In genomic region chr16:56606688-56607618, GRCh38 we compare ENCODE assay signal across 1 cellular context.
TF ChIP-seq lines count a peak whose summit lies in the region.

No MANE protein-coding gene starts in this region.

TF ChIP-seq in HepG2, 621 proteins besides CTCF, POLR2A, EP300 and RAD21 (continued from another document and continues in another):
- TF ChIP-seq KIAA2018 (CRISPR knock-in tag; IDR thresholded peaks at IDR 0.05; ENCODE audit: borderline replicate concordance) (no peak), ZNF749 (CRISPR knock-in tag; IDR thresholded peaks at IDR 0.05; ENCODE audit: borderline replicate concordance) (no peak), HNRNPK (IDR thresholded peaks at IDR 0.05; ENCODE audit: low read depth, low read length, poor library complexity, severe bottlenecking) (no peak), SRF (IDR thresholded peaks at IDR 0.05; ENCODE audit: low read depth, low read length) (no peak), ZFAT (CRISPR knock-in tag; conservative IDR thresholded peaks at IDR 0.05) (no peak), NFKBIZ (CRISPR knock-in tag; IDR thresholded peaks at IDR 0.05) (peak; percentile 94), HCFC1 (IDR thresholded peaks at IDR 0.05; ENCODE audit: low read depth, low read length) (peak; percentile 33), AGO1 (IDR thresholded peaks at IDR 0.05; ENCODE audit: low read depth, low read length, poor library complexity, severe bottlenecking) (no peak), CERS6 (CRISPR knock-in tag; IDR thresholded peaks at IDR 0.05) (no peak), STAG1 (CRISPR knock-in tag; IDR thresholded peaks at IDR 0.05) (peak; percentile 13; the same call in 1 of the 2 replicates), MTF1 (CRISPR knock-in tag; IDR thresholded peaks at IDR 0.05) (peak; percentile 97), MIXL1 (CRISPR knock-in tag; IDR thresholded peaks at IDR 0.05) (peak; percentile 59), ZNF782 (CRISPR knock-in tag; IDR thresholded peaks at IDR 0.05; ENCODE audit: borderline replicate concordance) (no peak; the same call in 1 of the 2 replicates), ETS1 (CRISPR knock-in tag; IDR thresholded peaks at IDR 0.05) (no peak; the same call in 1 of the 2 replicates), SNAI1 (CRISPR knock-in tag; IDR thresholded peaks at IDR 0.05; ENCODE audit: borderline replicate concordance) (no peak; the same call in 1 of the 2 replicates), NR3C1 (CRISPR knock-in tag; IDR thresholded peaks at IDR 0.05) (no peak), BRF2 (CRISPR knock-in tag; IDR thresholded peaks at IDR 0.05) (no peak), SAP130 (CRISPR knock-in tag; IDR thresholded peaks at IDR 0.05; ENCODE audit: low read depth) (peak; percentile 89), RBM22 (optimal IDR thresholded peaks at IDR 0.05; ENCODE audit: low read length) (no peak), SPEN (CRISPR knock-in tag; IDR thresholded peaks at IDR 0.05; ENCODE audit: low read depth) (no peak; the same call in none of the 2 replicates), TGIF2 (CRISPR knock-in tag; IDR thresholded peaks at IDR 0.05) (peak; percentile 58; the same call in 1 of the 2 replicates), PAX8 (CRISPR knock-in tag; IDR thresholded peaks at IDR 0.05; ENCODE audit: borderline replicate concordance) (no peak; the same call in 1 of the 2 replicates), ZNF446 (CRISPR knock-in tag; IDR thresholded peaks at IDR 0.05) (peak; percentile 73; the same call in 1 of the 2 replicates), ZNF577 (CRISPR knock-in tag; IDR thresholded peaks at IDR 0.05; ENCODE audit: borderline replicate concordance, low read depth) (no peak), ATF3 (CRISPR knock-in tag; IDR thresholded peaks at IDR 0.05) (peak; percentile 51; the same call in 1 of the 2 replicates), KLF16 (CRISPR knock-in tag; IDR thresholded peaks at IDR 0.05) (peak in 1 of 2 experiments; percentile 83; a peak in 3 of 4 replicates), SNRNP70 (IDR thresholded peaks at IDR 0.05; ENCODE audit: low read depth, low read length) (no peak), RBFOX2 (IDR thresholded peaks at IDR 0.05; ENCODE audit: low read depth, low read length) (peak; percentile 46; the same call in 1 of the 2 replicates), JDP2 (CRISPR knock-in tag; IDR thresholded peaks at IDR 0.05; ENCODE audit: borderline replicate concordance) (peak; percentile 22; the same call in 1 of the 2 replicates), ZNF235 (CRISPR knock-in tag; IDR thresholded peaks at IDR 0.05; ENCODE audit: borderline replicate concordance) (0 out of 2 replicates have a peak, but pooled peaks have one; percentile 19), GATA4 (IDR thresholded peaks at IDR 0.05; ENCODE audit: borderline replicate concordance, low read depth) (peak; percentile 31; the same call in 1 of the 2 replicates), SALL2 (CRISPR knock-in tag; IDR thresholded peaks at IDR 0.05) (no peak), ZBTB14 (CRISPR knock-in tag; IDR thresholded peaks at IDR 0.05) (0 out of 2 replicates have a peak, but pooled peaks have one; percentile 25), ZNF549 (CRISPR knock-in tag; IDR thresholded peaks at IDR 0.05) (no peak; the same call in 1 of the 2 replicates), FOXJ3 (CRISPR knock-in tag; IDR thresholded peaks at IDR 0.05; ENCODE audit: borderline replicate concordance) (peak; percentile 72; the same call in 1 of the 2 replicates)
- TF ChIP-seq, protein P1, sequence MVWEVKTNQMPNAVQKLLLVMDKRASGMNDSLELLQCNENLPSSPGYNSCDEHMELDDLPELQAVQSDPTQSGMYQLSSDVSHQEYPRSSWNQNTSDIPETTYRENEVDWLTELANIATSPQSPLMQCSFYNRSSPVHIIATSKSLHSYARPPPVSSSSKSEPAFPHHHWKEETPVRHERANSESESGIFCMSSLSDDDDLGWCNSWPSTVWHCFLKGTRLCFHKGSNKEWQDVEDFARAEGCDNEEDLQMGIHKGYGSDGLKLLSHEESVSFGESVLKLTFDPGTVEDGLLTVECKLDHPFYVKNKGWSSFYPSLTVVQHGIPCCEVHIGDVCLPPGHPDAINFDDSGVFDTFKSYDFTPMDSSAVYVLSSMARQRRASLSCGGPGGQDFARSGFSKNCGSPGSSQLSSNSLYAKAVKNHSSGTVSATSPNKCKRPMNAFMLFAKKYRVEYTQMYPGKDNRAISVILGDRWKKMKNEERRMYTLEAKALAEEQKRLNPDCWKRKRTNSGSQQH (CRISPR knock-in tag; IDR thresholded peaks at IDR 0.05; ENCODE audit: low read depth), result no peak
- TF ChIP-seq, protein P2, sequence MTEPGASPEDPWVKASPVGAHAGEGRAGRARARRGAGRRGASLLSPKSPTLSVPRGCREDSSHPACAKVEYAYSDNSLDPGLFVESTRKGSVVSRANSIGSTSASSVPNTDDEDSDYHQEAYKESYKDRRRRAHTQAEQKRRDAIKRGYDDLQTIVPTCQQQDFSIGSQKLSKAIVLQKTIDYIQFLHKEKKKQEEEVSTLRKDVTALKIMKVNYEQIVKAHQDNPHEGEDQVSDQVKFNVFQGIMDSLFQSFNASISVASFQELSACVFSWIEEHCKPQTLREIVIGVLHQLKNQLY (CRISPR knock-in tag; IDR thresholded peaks at IDR 0.05), result peak; percentile 68
- TF ChIP-seq, protein P3, sequence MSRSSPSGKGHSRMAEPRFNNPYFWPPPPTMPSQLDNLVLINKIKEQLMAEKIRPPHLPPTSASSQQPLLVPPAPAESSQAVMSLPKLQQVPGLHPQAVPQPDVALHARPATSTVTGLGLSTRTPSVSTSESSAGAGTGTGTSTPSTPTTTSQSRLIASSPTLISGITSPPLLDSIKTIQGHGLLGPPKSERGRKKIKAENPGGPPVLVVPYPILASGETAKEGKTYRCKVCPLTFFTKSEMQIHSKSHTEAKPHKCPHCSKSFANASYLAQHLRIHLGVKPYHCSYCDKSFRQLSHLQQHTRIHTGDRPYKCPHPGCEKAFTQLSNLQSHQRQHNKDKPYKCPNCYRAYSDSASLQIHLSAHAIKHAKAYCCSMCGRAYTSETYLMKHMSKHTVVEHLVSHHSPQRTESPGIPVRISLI (CRISPR knock-in tag; IDR thresholded peaks at IDR 0.05; ENCODE audit: borderline replicate concordance), result peak; percentile 4
- TF ChIP-seq, protein P4, sequence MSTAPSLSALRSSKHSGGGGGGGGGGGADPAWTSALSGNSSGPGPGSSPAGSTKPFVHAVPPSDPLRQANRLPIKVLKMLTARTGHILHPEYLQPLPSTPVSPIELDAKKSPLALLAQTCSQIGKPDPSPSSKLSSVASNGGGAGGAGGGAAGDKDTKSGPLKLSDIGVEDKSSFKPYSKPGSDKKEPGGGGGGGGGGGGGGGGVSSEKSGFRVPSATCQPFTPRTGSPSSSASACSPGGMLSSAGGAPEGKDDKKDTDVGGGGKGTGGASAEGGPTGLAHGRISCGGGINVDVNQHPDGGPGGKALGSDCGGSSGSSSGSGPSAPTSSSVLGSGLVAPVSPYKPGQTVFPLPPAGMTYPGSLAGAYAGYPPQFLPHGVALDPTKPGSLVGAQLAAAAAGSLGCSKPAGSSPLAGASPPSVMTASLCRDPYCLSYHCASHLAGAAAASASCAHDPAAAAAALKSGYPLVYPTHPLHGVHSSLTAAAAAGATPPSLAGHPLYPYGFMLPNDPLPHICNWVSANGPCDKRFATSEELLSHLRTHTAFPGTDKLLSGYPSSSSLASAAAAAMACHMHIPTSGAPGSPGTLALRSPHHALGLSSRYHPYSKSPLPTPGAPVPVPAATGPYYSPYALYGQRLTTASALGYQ (CRISPR knock-in tag; IDR thresholded peaks at IDR 0.05), result peak; percentile 93
- TF ChIP-seq, protein P5, sequence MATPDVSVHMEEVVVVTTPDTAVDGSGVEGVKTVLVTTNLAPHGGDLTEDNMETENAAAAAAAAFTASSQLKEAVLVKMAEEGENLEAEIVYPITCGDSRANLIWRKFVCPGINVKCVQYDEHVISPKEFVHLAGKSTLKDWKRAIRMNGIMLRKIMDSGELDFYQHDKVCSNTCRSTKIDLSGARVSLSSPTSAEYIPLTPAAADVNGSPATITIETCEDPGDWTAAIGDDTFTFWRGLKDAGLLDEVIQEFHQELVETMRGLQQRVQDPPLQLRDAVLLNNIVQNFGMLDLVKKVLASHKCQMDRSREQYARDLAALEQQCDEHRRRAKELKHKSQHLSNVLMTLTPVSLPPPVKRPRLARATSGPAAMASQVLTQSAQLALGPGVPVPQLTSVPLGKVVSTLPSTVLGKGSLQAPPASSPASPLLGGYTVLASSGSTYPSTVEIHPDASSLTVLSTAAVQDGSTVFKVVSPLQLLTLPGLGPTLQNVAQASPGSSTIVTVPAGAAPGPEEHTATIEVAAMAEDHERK (CRISPR knock-in tag; IDR thresholded peaks at IDR 0.05; ENCODE audit: low read depth), result no peak
